In the genomic region with DNA sequence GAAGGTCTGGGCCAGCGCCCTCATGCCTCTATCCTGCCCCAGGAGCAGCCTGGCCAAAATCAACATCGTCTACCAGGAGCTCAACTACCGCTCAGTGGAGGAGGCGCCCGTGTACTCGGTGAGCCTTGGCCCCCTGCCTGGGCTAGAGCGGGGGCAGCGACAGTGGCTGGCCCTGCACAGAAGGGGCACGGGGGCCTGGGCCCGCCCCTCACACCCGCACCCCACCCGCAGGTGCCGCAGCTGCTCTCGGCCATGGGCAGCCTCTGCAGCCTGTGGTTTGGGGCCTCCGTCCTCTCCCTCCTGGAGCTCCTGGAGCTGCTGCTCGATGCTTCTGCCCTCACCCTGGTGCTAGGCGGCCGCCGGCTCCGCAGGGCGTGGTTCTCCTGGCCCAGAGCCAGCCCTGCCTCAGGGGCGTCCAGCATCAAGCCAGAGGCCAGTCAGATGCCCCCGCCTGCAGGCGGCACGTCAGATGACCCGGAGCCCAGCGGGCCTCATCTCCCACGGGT, we compare ENCODE assay signal across 1 cellular context.
TF ChIP-seq lines count a peak whose summit lies in the region.

No MANE protein-coding gene starts in this region.

TF ChIP-seq in HEK293, 187 proteins besides CTCF, POLR2A, EP300 and RAD21 (continued from another document):
- TF ChIP-seq BCL11B (tag by site-specific recombination; IDR thresholded peaks at IDR 0.05; ENCODE audit: low read depth) = 0 out of 2 replicates have a peak, but pooled peaks have one; percentile 26
- TF ChIP-seq, protein P1, sequence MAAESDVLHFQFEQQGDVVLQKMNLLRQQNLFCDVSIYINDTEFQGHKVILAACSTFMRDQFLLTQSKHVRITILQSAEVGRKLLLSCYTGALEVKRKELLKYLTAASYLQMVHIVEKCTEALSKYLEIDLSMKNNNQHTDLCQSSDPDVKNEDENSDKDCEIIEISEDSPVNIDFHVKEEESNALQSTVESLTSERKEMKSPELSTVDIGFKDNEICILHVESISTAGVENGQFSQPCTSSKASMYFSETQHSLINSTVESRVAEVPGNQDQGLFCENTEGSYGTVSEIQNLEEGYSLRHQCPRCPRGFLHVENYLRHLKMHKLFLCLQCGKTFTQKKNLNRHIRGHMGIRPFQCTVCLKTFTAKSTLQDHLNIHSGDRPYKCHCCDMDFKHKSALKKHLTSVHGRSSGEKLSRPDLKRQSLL (tag by site-specific recombination; IDR thresholded peaks at IDR 0.05) = peak; percentile 93
- TF ChIP-seq ZFHX2 (tag by site-specific recombination; conservative IDR thresholded peaks at IDR 0.05) = peak; percentile 48; the same call in 1 of the 2 replicates
- peak; percentile 86 for TF ChIP-seq KLF1 (tag by site-specific recombination; IDR thresholded peaks at IDR 0.05)
- peak; percentile 60 for TF ChIP-seq GLIS1 (tag by site-specific recombination; IDR thresholded peaks at IDR 0.05)
- no peak for TF ChIP-seq IKZF3 (tag by site-specific recombination; IDR thresholded peaks at IDR 0.05)
- TF ChIP-seq ZNF423 (tag by site-specific recombination; IDR thresholded peaks at IDR 0.05) = peak; percentile 18; the same call in 1 of the 2 replicates
